Comparison of ENCODE assay signal across 12 cellular contexts in genomic region chr15:38085931-38086562, GRCh38.
DNase-seq lines count a peak whose midpoint lies in the region; ATAC-seq and TF ChIP-seq lines count a peak whose summit lies in the region.
"Had no signal": no experiment of that assay in that cellular context is flagged by ENCODE, and none has a peak within 500 bp of the region (broad histone marks: within the 10 kb centered on the region; RNA-seq: fewer than 3 reads in every experiment).

No MANE protein-coding gene starts in this region.

- TF ChIP-seq CTCF in GM10248 (IDR thresholded peaks at IDR 0.05; ENCODE audit: control extremely low read depth, extremely low read depth, low read depth, missing control alignments) (no peak), mucosa of descending colon (IDR thresholded peaks at IDR 0.05) (no peak), esophagus squamous epithelium (IDR thresholded peaks at IDR 0.05) (no peak)

- H3K36me3 ChIP-seq in mucosa of descending colon (ENCODE audit: low read depth) (no peaks in the 10 kb centered on the region), esophagus squamous epithelium (no peaks in the 10 kb centered on the region)
- H3K36me3 ChIP-seq: heart left ventricle, SJSA1 had no signal

- H3K27me3 ChIP-seq in esophagus squamous epithelium: no peaks in the 10 kb centered on the region
- H3K27me3 ChIP-seq: heart left ventricle, SJSA1 had no signal

- no peaks in the 10 kb centered on the region for H3K4me1 ChIP-seq in mucosa of descending colon (ENCODE audit: low read depth)
- H3K4me1 ChIP-seq in esophagus squamous epithelium: no peaks in the 10 kb centered on the region

- H3K4me1 Mint-ChIP-seq in activated T-cell treated with anti-CD3 and anti-CD28 coated beads, Interleukin-2, amount 50 U/mL, for 4 hours (ENCODE audit: low read depth): peaks cover 9% of the 10 kb centered on the region

- H3K36me3 Mint-ChIP-seq in activated T-cell treated with anti-CD3 and anti-CD28 coated beads, Interleukin-2, amount 50 U/mL, for 4 hours (ENCODE audit: insufficient read depth): no peaks in the 10 kb centered on the region
- H3K36me3 Mint-ChIP-seq: activated naive CD8-positive, alpha-beta T cell had no signal

- H3K9me3 Mint-ChIP-seq in activated T-cell treated with anti-CD3 and anti-CD28 coated beads, Interleukin-2, amount 50 U/mL, for 4 hours: no peaks in the 10 kb centered on the region

- no peak for TF ChIP-seq POLR2A in esophagus squamous epithelium (IDR thresholded peaks at IDR 0.05)

- peak overlapping the region in 2 of 4 donors; percentile 8 to 9 for H3K27ac ChIP-seq in esophagus squamous epithelium
- H3K27ac ChIP-seq: SJSA1 had no signal

- POLR2A ChIA-PET in GM10248 (lab: Yijun Ruan, JAX): no interaction called here

- CTCF ChIA-PET in GM10248 (lab: Yijun Ruan, JAX): interaction anchor here (1.1 to 3.1 kb wide), 4 partner anchors 12 to 478 kb away, joined by 3 to 13 read pairs (median 4); partner anchors contain the start of gene RASGRP1

- H3K4me3 ChIP-seq in mucosa of descending colon (no peak overlapping the region), esophagus squamous epithelium (no peak overlapping the region)
- H3K4me3 ChIP-seq: heart left ventricle, SJSA1 had no signal

- H3K9me3 ChIP-seq in mucosa of descending colon (no peaks in the 10 kb centered on the region), esophagus squamous epithelium (no peaks in the 10 kb centered on the region)
- H3K9me3 ChIP-seq: heart left ventricle, SJSA1 had no signal

- intact Hi-C loops in mucosa of descending colon (cut with DNase I, micrococcal nuclease): no loop called here
- intact Hi-C loops in esophagus squamous epithelium (cut with DNase I): no loop called here

- peaks cover 10% of the 10 kb centered on the region for H3K27me3 Mint-ChIP-seq in activated T-cell treated with anti-CD3 and anti-CD28 coated beads, Interleukin-2, amount 50 U/mL, for 4 hours (ENCODE audit: low read depth)

- peak; percentile 39 for ATAC-seq in mucosa of descending colon
- no peak for ATAC-seq in activated T-cell treated with anti-CD3 and anti-CD28 coated beads, Interleukin-2, amount 50 U/mL, for 4 hours

- H3K4me3 Mint-ChIP-seq in activated T-cell treated with anti-CD3 and anti-CD28 coated beads, Interleukin-2, amount 50 U/mL, for 4 hours: no peak overlapping the region
- H3K4me3 Mint-ChIP-seq: activated naive CD8-positive, alpha-beta T cell had no signal

- DNase-seq in GM10248 (ENCODE audit: extremely low spot score): peak; percentile 21
- peak; percentile 43 for DNase-seq in H4 (ENCODE audit: low spot score)
- DNase-seq in OCI-M1 (lab: John Stamatoyannopoulos, UW): peak; percentile 55
- no peak for DNase-seq in mucosa of descending colon
- no peak for DNase-seq in esophagus squamous epithelium (lab: John Stamatoyannopoulos, UW)
- no peak for DNase-seq in activated T-cell treated with anti-CD3 and anti-CD28 coated beads, Interleukin-2, amount 50 U/mL, for 4 hours
- DNase-seq in activated CD8-positive, alpha-beta memory T cell treated with anti-CD3 and anti-CD28 coated beads, Interleukin-2, amount 50 U/mL, for 4 hours: no peak
- DNase-seq in GDM1 (lab: John Stamatoyannopoulos, UW): no peak
- DNase-seq: heart left ventricle, retina had no signal

- WGBS in esophagus squamous epithelium, 2 donors: 33 to 67% methylated on average over 1 of the region's 1 CpG

Comparison
In these comparisons a context has a peak if more than half of its experiments do, and no peak if none do; other contexts are left out.
1. DNase-seq: peak in GM10248 (single experiment), H4 (single experiment) and OCI-M1 (single experiment); none in mucosa of descending colon (0 of 3), esophagus squamous epithelium (single experiment), activated T-cell treated with anti-CD3 and anti-CD28 coated beads, Interleukin-2, amount 50 U/mL, for 4 hours (single experiment), activated CD8-positive, alpha-beta memory T cell treated with anti-CD3 and anti-CD28 coated beads, Interleukin-2, amount 50 U/mL, for 4 hours (single experiment) and GDM1 (single experiment).